ENCODE assay signal across 20 cellular contexts in genomic region chr16:71359431-71359830, GRCh38. TPM values are rescaled to one million over a fixed set of nuclear protein-coding genes. Genes with fewer than 3 reads are reported as not detected.
"Had no signal": no experiment of that assay in that cellular context is flagged by ENCODE, and none has a peak within 500 bp of the region (broad histone marks: within the 10 kb centered on the region; RNA-seq: fewer than 3 reads in every experiment).

No MANE protein-coding gene starts in this region.

- H3K9me3 Mint-ChIP-seq: activated CD4-positive, alpha-beta memory T cell treated with anti-CD3 and anti-CD28 coated beads for 36 hours; activated naive CD8-positive, alpha-beta T cell treated with anti-CD3 and anti-CD28 coated beads, Interleukin-2, amount 50 U/mL, for 24 hours; natural killer cell; T-helper 2 cell treated with Interferon-gamma antibody and Interleukin-4, amounts not matched to agents 5 μg/mL and 100 μg/mL, for 36 hours had no signal

- H3K9me3 ChIP-seq: heart left ventricle, mucosa of descending colon, psoas muscle, sigmoid colon, uterus had no signal

- ATAC-seq: activated naive CD8-positive, alpha-beta T cell treated with anti-CD3 and anti-CD28 coated beads, Interleukin-2, amount 50 U/mL, for 24 hours; natural killer cell had no signal

- H3K4me3 ChIP-seq: mucosa of descending colon, uterus had no signal

- H3K36me3 ChIP-seq: heart left ventricle, sigmoid colon, uterus had no signal

- DNase-seq: activated CD4-positive, alpha-beta memory T cell treated with anti-CD3 and anti-CD28 coated beads for 36 hours; activated CD4-positive, alpha-beta T cell treated with anti-CD3 and anti-CD28 coated beads for 1 hour; activated naive CD4-positive, alpha-beta T cell; activated naive CD8-positive, alpha-beta T cell treated with anti-CD3 and anti-CD28 coated beads, Interleukin-2, amount 50 U/mL, for 24 hours; activated T-cell treated with anti-CD3 and anti-CD28 coated beads, Interleukin-2, amount 50 U/mL, for 48 hours; effector CD4-positive, alpha-beta T cell; heart left ventricle; left colon; mucosa of descending colon; natural killer cell; occipital lobe; psoas muscle; sigmoid colon; stimulated activated CD4-positive, alpha-beta T cell treated with anti-CD3 and anti-CD28 coated beads, Interleukin-12 subunit alpha, Interleukin-12 subunit beta, amount 100 ng/mL, for 4 hours; stimulated activated naive CD4-positive, alpha-beta T cell treated with Interleukin-2 at 50 U/mL for 16 hours; uterus had no signal

- H3K27ac ChIP-seq: coronary artery, heart left ventricle, psoas muscle, sigmoid colon, uterus had no signal

- H3K27ac Mint-ChIP-seq: activated CD4-positive, alpha-beta memory T cell treated with anti-CD3 and anti-CD28 coated beads for 36 hours; activated naive CD8-positive, alpha-beta T cell treated with anti-CD3 and anti-CD28 coated beads, Interleukin-2, amount 50 U/mL, for 24 hours; natural killer cell; T-helper 2 cell treated with Interferon-gamma antibody and Interleukin-4, amounts not matched to agents 5 μg/mL and 100 μg/mL, for 36 hours had no signal

- H3K27me3 ChIP-seq: uterus had no signal

- H3K36me3 Mint-ChIP-seq: activated CD4-positive, alpha-beta memory T cell treated with anti-CD3 and anti-CD28 coated beads for 36 hours; natural killer cell had no signal

- H3K4me3 Mint-ChIP-seq: activated CD4-positive, alpha-beta memory T cell treated with anti-CD3 and anti-CD28 coated beads for 36 hours; activated naive CD8-positive, alpha-beta T cell treated with anti-CD3 and anti-CD28 coated beads, Interleukin-2, amount 50 U/mL, for 24 hours; natural killer cell; T-helper 2 cell treated with Interferon-gamma antibody and Interleukin-4, amounts not matched to agents 5 μg/mL and 100 μg/mL, for 36 hours had no signal

RNA-seq across cellular contexts. Expression of gene CALB2, which starts 0.9 kb away (rescaled TPM):
- total RNA-seq: activated CD4-positive, alpha-beta memory T cell treated with anti-CD3 and anti-CD28 coated beads for 36 hours; endothelial cell of umbilical vein; lung microvascular endothelial cell; natural killer cell had no signal
- polyA plus RNA-seq: endothelial cell of umbilical vein had no signal
